In the genomic region with DNA sequence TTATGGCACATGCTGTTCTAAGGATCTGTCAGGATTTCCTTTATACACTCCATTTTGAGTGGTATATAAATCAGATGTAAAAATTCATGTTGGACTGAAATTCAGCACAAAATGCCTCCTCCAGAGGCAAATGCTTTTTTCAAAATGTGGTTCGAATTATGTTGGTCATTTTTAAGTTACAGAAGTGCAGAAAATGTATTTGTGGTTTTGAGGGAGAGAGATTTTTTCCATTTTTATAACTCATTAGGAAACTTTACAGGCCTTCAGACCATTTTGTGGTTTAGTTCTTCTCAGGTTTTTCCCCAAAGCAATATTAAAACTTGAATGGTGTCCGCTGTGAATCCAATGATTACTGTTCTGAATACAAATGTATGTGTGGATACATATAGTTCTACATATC, we compare ENCODE assay signal across 25 cellular contexts. TPM values are rescaled to one million over a fixed set of nuclear protein-coding genes. Genes with fewer than 3 reads are reported as not detected.
A peak's percentile ranks its signal among the peaks of the same experiment; 100 is the strongest.
DNase-seq lines count a peak whose midpoint lies in the region; ATAC-seq and TF ChIP-seq lines count a peak whose summit lies in the region.
"Had no signal": no experiment of that assay in that cellular context is flagged by ENCODE, and none has a peak within 500 bp of the region (broad histone marks: within the 10 kb centered on the region; RNA-seq: fewer than 3 reads in every experiment).

No MANE protein-coding gene starts in this region.

- no peaks in the 10 kb centered on the region for H3K4me1 Mint-ChIP-seq in immature natural killer cell

- TF ChIP-seq CTCF in cardiac muscle cell (IDR thresholded peaks at IDR 0.05; ENCODE audit: low read depth, low read length) (no peak), psoas muscle (IDR thresholded peaks at IDR 0.05) (no peak), MM.1S (IDR thresholded peaks at IDR 0.05; ENCODE audit: low read length) (no peak)

- H4K20me1 ChIP-seq in MM.1S (ENCODE audit: insufficient read depth, low read length), result no peaks in the 10 kb centered on the region

- no peaks in the 10 kb centered on the region for H3K36me3 Mint-ChIP-seq in immature natural killer cell

- H3K4me3 Mint-ChIP-seq in immature natural killer cell, result no peak overlapping the region

- H3K79me2 ChIP-seq in MM.1S (ENCODE audit: low read length), result no peaks in the 10 kb centered on the region

- no peak overlapping the region for H3K27ac ChIP-seq in cardiac muscle cell
- H3K27ac ChIP-seq in psoas muscle, result peak overlapping the region; percentile 86
- H3K27ac ChIP-seq in MM.1S (ENCODE audit: low read length), result no peak overlapping the region
- H3K27ac ChIP-seq: KMS-11, PC-9 had no signal

- 20 to 34% (median 21%) methylated on average over 2 of the region's 2 CpGs for WGBS in psoas muscle, 3 donors

- DNase-seq in cardiac muscle cell (ENCODE audit: low read depth in 1 of 2, low spot score in 1 of 2), result no peak
- no peak for DNase-seq in Right ventricle myocardium inferior (ENCODE audit: missing footprints)
- peak; percentile 6 for DNase-seq in GM04503 (ENCODE audit: low read depth)
- peak; percentile 52 for DNase-seq in adipocyte (ENCODE audit: low read depth)
- no peak for DNase-seq in psoas muscle
- DNase-seq in immature natural killer cell, result no peak
- DNase-seq in MM.1S, result no peak
- DNase-seq: 8988T, ACHN, DMS153, DND-41, IMR-90, MV-4-11, NCI-H1105, NCI-H2029, NCI-H446, NCI-H524 treated with DMSO at 0.1 percent for 48 hours, NCI-H774, PC-9, SHP77 had no signal

- H3K27me3 Mint-ChIP-seq in immature natural killer cell (ENCODE audit: low read depth in 3 of 3), result no peaks in the 10 kb centered on the region

- H3K4me1 ChIP-seq in cardiac muscle cell (ENCODE audit: low read depth) (peaks cover 13% of the 10 kb centered on the region), adipocyte (ENCODE audit: control insufficient read depth, insufficient read depth, low read length) (no peaks in the 10 kb centered on the region), psoas muscle (peaks cover 15% of the 10 kb centered on the region), MM.1S (ENCODE audit: low read length) (no peaks in the 10 kb centered on the region)

- no peak overlapping the region for H3K4me2 ChIP-seq in MM.1S (ENCODE audit: low read depth, low read length)
- H3K4me2 ChIP-seq: KMS-11, PC-9 had no signal

- H3K27ac Mint-ChIP-seq in immature natural killer cell, result no peak overlapping the region

- H3K4me3 ChIP-seq in cardiac muscle cell (peak overlapping the region; percentile 48), adipocyte (ENCODE audit: low read length) (no peak overlapping the region), psoas muscle (peak overlapping the region; percentile 68), MM.1S (ENCODE audit: low read length) (no peak overlapping the region)
- H3K4me3 ChIP-seq: PC-9 had no signal

- intact Hi-C loops in Right ventricle myocardium inferior (cut with DNase I) (loop anchor here (5.0 to 10.0 kb wide), 2 partner anchors 91 to 144 kb away; no protein-coding TSS in a partner anchor), psoas muscle (cut with DNase I) (loop anchor here (5.0 to 10.0 kb wide), 4 partner anchors 144 to 201 kb away; no protein-coding TSS in a partner anchor)

- no peak overlapping the region for H3K9ac ChIP-seq in adipocyte (ENCODE audit: low read length)
- H3K9ac ChIP-seq in MM.1S (ENCODE audit: low read length), result no peak overlapping the region
- H3K9ac ChIP-seq: KMS-11 had no signal

- H3K9me3 ChIP-seq in cardiac muscle cell (ENCODE audit: low read depth) (no peaks in the 10 kb centered on the region), adipocyte (ENCODE audit: control insufficient read depth, low read length) (no peaks in the 10 kb centered on the region), psoas muscle (no peaks in the 10 kb centered on the region), MM.1S (replicated peaks; ENCODE audit: insufficient read depth, low read length) (no peaks in the 10 kb centered on the region)

- no peaks in the 10 kb centered on the region for H3K9me2 ChIP-seq in MM.1S (replicated peaks; ENCODE audit: insufficient read depth, low read length)

- peaks cover 4 to 11% (median 8%) of the 10 kb centered on the region in 6 donors for H3K9me3 Mint-ChIP-seq in immature natural killer cell

- H3K36me3 ChIP-seq in cardiac muscle cell, result no peaks in the 10 kb centered on the region
- no peaks in the 10 kb centered on the region for H3K36me3 ChIP-seq in adipocyte (ENCODE audit: control insufficient read depth, insufficient read depth, low read length, severe bottlenecking)
- H3K36me3 ChIP-seq in psoas muscle (ENCODE audit: insufficient read depth in 1 of 2, low read depth in 1 of 2), result no peaks in the 10 kb centered on the region
- H3K36me3 ChIP-seq in MM.1S (replicated peaks; ENCODE audit: insufficient read depth, low read length), result no peaks in the 10 kb centered on the region

- H3K27me3 ChIP-seq in cardiac muscle cell, result no peaks in the 10 kb centered on the region
- H3K27me3 ChIP-seq in adipocyte (replicated peaks; ENCODE audit: control insufficient read depth, insufficient read depth, low read length), result no peaks in the 10 kb centered on the region
- H3K27me3 ChIP-seq in psoas muscle (ENCODE audit: insufficient read depth in 3 of 3, low read length in 2 of 3), result no peaks in the 10 kb centered on the region
- no peaks in the 10 kb centered on the region for H3K27me3 ChIP-seq in MM.1S (replicated peaks; ENCODE audit: insufficient read depth, low read length)

- no peak for ATAC-seq in Right ventricle myocardium inferior
- no peak for ATAC-seq in psoas muscle
- no peak for ATAC-seq in GM19467 (IDR thresholded peaks at IDR 0.05; ENCODE audit: unreplicated experiment)

- no peaks in the 10 kb centered on the region for H3F3A ChIP-seq in MM.1S (ENCODE audit: insufficient read depth, low read length)

- H2AFZ ChIP-seq in MM.1S (ENCODE audit: low read length), result no peak overlapping the region
- H2AFZ ChIP-seq: PC-9 had no signal

RNA-seq across cellular contexts. Expression of a gene that starts 2.8 kb away (rescaled TPM):
- 19.4 and 24.2 TPM in 2 replicates for total RNA-seq in cardiac muscle cell
- 16.2 and 17.5 TPM in 2 replicates for polyA plus RNA-seq in cardiac muscle cell
- 121 TPM for total RNA-seq in Right ventricle myocardium inferior
- total RNA-seq in psoas muscle, result 100 to 1,000 TPM in 1 of 4 donors, 10 to 100 TPM in 3; 52.6 to 124 (median 61.0) TPM
- 10 to 100 TPM in 2 of 3 donors, 1 to 10 TPM in 1; 1.8 to 31.2 (median 14.3) TPM for polyA plus RNA-seq in psoas muscle
- not detected for polyA plus RNA-seq in immature natural killer cell
- total RNA-seq: IMR-90, PC-9, RPMI7951, SK-MEL-5 had no signal
- polyA plus RNA-seq: BJ, IMR-90 had no signal

Comparison
In these comparisons a context has a peak if more than half of its experiments do, and no peak if none do; other contexts are left out.
1. DNase-seq: peak in GM04503 (single experiment) and adipocyte (single experiment); none in cardiac muscle cell (0 of 2), Right ventricle myocardium inferior (single experiment), psoas muscle (0 of 2), immature natural killer cell (0 of 3) and MM.1S (single experiment).
2. H3K4me3 ChIP-seq: peak in cardiac muscle cell (single experiment) and psoas muscle (single experiment); none in adipocyte (single experiment) and MM.1S (single experiment).